In the genomic region with DNA sequence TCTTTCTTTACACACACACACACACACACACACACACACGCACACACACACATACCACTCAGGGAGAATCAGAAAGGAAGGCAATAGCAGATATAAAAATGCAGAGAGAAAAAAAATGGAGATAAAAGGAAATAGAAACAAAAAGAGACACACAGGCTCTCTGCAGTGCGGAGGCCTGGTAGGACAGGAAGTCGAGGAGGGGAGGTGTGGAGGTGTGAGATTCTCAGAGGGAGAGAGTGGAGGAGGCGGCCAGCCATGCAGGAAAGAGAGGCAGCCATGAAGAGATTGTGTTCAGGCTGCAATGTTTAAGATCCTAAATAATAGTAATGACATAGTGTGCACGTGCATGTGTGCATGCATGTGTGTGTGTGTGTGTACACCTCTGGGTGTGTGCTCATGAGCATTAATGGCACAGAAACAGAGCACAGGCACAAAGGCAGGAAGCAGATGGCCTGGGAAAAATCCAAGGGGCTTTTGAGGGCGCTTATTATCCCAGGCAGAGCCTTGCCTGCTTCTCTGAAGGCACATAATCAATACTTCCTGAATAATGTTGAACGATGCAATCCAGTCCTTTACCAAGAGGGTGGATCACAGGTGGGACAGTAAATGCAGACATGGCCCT, we compare ENCODE assay signal across 13 cellular contexts.
DNase-seq lines count a peak whose midpoint lies in the region; ATAC-seq and TF ChIP-seq lines count a peak whose summit lies in the region.
"Had no signal": no experiment of that assay in that cellular context is flagged by ENCODE, and none has a peak within 500 bp of the region (broad histone marks: within the 10 kb centered on the region; RNA-seq: fewer than 3 reads in every experiment).

No MANE protein-coding gene starts in this region.

- TF ChIP-seq CTCF in GM10248 (IDR thresholded peaks at IDR 0.05; ENCODE audit: control extremely low read depth, extremely low read depth, low read depth, missing control alignments) (no peak), osteoblast (IDR thresholded peaks at IDR 0.05; ENCODE audit: extremely low read depth, low read depth, low read length) (no peak)

- CTCF ChIA-PET in GM10248 (lab: Yijun Ruan, JAX) = no interaction called here

- H3K27me3 ChIP-seq in osteoblast (ENCODE audit: insufficient read depth, low read length) = peaks cover 14% of the 10 kb centered on the region
- H3K27me3 ChIP-seq: tibial nerve had no signal

- ATAC-seq in GM21786 (IDR thresholded peaks at IDR 0.05; ENCODE audit: unreplicated experiment) (peak; percentile 56), naive B cell (ENCODE audit: low read depth in 2 of 2) (no peak), GM18519 (IDR thresholded peaks at IDR 0.05; ENCODE audit: low FRiP score, unreplicated experiment) (no peak), HG02759 (IDR thresholded peaks at IDR 0.05; ENCODE audit: unreplicated experiment) (no peak)
- ATAC-seq: HepG2, left ventricle myocardium superior, Panc1 had no signal

- no peaks in the 10 kb centered on the region for H3K36me3 ChIP-seq in osteoblast (ENCODE audit: insufficient read depth, low read length)
- H3K36me3 ChIP-seq: tibial nerve had no signal

- H2AFZ ChIP-seq in osteoblast (ENCODE audit: low read length) = no peak overlapping the region

- H3K4me1 ChIP-seq in osteoblast (ENCODE audit: insufficient read depth, low read length) = no peaks in the 10 kb centered on the region
- H3K4me1 ChIP-seq: tibial nerve had no signal

- no peaks in the 10 kb centered on the region for H3K9me3 Mint-ChIP-seq in naive B cell

- H3K27ac ChIP-seq in osteoblast (ENCODE audit: low read depth, low read length) = no peak overlapping the region
- H3K27ac ChIP-seq: tibial nerve had no signal

- H4K20me1 ChIP-seq in osteoblast (ENCODE audit: insufficient read depth, low read length) = no peaks in the 10 kb centered on the region

- H3K4me1 Mint-ChIP-seq in naive B cell = peaks cover 7 to 10% (median 9%) of the 10 kb centered on the region in 3 donors

- H3K27ac Mint-ChIP-seq in naive B cell = peak overlapping the region in 5 of 6 donors; percentile 7 to 85 (median 73)

- POLR2A ChIA-PET in GM10248 (lab: Yijun Ruan, JAX) = no interaction called here

- peaks cover 4 to 7% (median 7%) of the 10 kb centered on the region in 3 donors for H3K27me3 Mint-ChIP-seq in naive B cell

- no peak overlapping the region for H3K4me3 ChIP-seq in osteoblast (ENCODE audit: insufficient read depth, low read length)
- H3K4me3 ChIP-seq: skin epidermis, tibial nerve had no signal

- H3K9me3 ChIP-seq in osteoblast (ENCODE audit: low read depth, low read length) = no peaks in the 10 kb centered on the region
- H3K9me3 ChIP-seq: tibial nerve had no signal

- H3K36me3 Mint-ChIP-seq in naive B cell = no peaks in the 10 kb centered on the region

- H3K79me2 ChIP-seq in osteoblast (ENCODE audit: insufficient read depth, low read length) = no peaks in the 10 kb centered on the region

- H3K4me2 ChIP-seq in osteoblast (ENCODE audit: insufficient read depth, low read length) = no peak overlapping the region

- peak; percentile 48 for DNase-seq in GM10248 (ENCODE audit: extremely low spot score)
- peak; percentile 12 for DNase-seq in activated gamma-delta T cell treated with anti-CD3 and anti-CD28 coated beads, Interleukin-2, amount 50 U/mL, for 16 hours (ENCODE audit: low read depth)
- DNase-seq in naive B cell = no peak
- no peak for DNase-seq in DMS 273 treated with DMSO at 0.1 percent for 48 hours (lab: John Stamatoyannopoulos, UW)
- no peak for DNase-seq in osteoblast (ENCODE audit: insufficient read length, low spot score, missing footprints)
- DNase-seq: left ventricle myocardium superior had no signal

- peak overlapping the region in 1 of 8 donors; percentile 35 for H3K4me3 Mint-ChIP-seq in naive B cell

Comparison
In these comparisons a context has a peak if more than half of its experiments do, and no peak if none do; other contexts are left out.
1. DNase-seq: peak in GM10248 (single experiment) and activated gamma-delta T cell treated with anti-CD3 and anti-CD28 coated beads, Interleukin-2, amount 50 U/mL, for 16 hours (single experiment); none in naive B cell (single experiment), DMS 273 treated with DMSO at 0.1 percent for 48 hours (single experiment) and osteoblast (single experiment).